ENCODE assay signal across 11 cellular contexts in genomic region chr2:7053650-7054262, GRCh38.
A peak's percentile ranks its signal among the peaks of the same experiment; 100 is the strongest.
DNase-seq lines count a peak whose midpoint lies in the region; ATAC-seq, FAIRE-seq and TF ChIP-seq lines count a peak whose summit lies in the region.
"Had no signal": no experiment of that assay in that cellular context is flagged by ENCODE, and none has a peak within 500 bp of the region (broad histone marks: within the 10 kb centered on the region; RNA-seq: fewer than 3 reads in every experiment).

No MANE protein-coding gene starts in this region.

- FAIRE-seq in HepG2 (lab: Jason Lieb, UNC) = no peak

- intact Hi-C loops in HepG2 (cut with micrococcal nuclease; ENCODE audit: unreplicated experiment) = no loop called here
- intact Hi-C loops in right lobe of liver (cut with DNase I) = no loop called here
- intact Hi-C loops in dorsolateral prefrontal cortex (cut with DNase I) = no loop called here
- intact Hi-C loops in aorta (cut with DNase I) = no loop called here
- intact Hi-C loops in lower lobe of right lung (cut with DNase I) = no loop called here

- DNase-seq in HepG2 (ENCODE audit: low spot score) (no peak), right lobe of liver (no peak), NCI-H345 treated with DMSO at 0.1 percent for 48 hours (lab: John Stamatoyannopoulos, UW; ENCODE audit: unreplicated experiment) (peak; percentile 93), dorsolateral prefrontal cortex (peak in 8 of 10 donors; percentile 40 to 66 (median 62)), aorta (no peak), AG08395 (ENCODE audit: low spot score) (no peak), lower lobe of right lung (no peak)

- no peak overlapping the region for H3K9ac ChIP-seq in HepG2 (ENCODE audit: insufficient read depth, low read depth, low read length)

- TF ChIP-seq RAD21 in HepG2 (CRISPR knock-in tag; IDR thresholded peaks at IDR 0.05) = no peak

- no peaks in the 10 kb centered on the region for H3K27me3 ChIP-seq in HepG2 (ENCODE audit: control insufficient read depth in 1 of 2, insufficient read depth in 2 of 2, low read length in 2 of 2)
- H3K27me3 ChIP-seq in right lobe of liver = no peaks in the 10 kb centered on the region
- no peaks in the 10 kb centered on the region for H3K27me3 ChIP-seq in dorsolateral prefrontal cortex
- H3K27me3 ChIP-seq in aorta (ENCODE audit: control insufficient read depth in 1 of 2, insufficient read depth in 2 of 2, low read length in 1 of 2) = no peaks in the 10 kb centered on the region
- H3K27me3 ChIP-seq in lower lobe of right lung (ENCODE audit: low read depth) = no peaks in the 10 kb centered on the region
- H3K27me3 ChIP-seq: cardiac muscle cell had no signal

- TF ChIP-seq CTCF in HepG2 (CRISPR knock-in tag; IDR thresholded peaks at IDR 0.05) (no peak), right lobe of liver (IDR thresholded peaks at IDR 0.05) (no peak), dorsolateral prefrontal cortex (IDR thresholded peaks at IDR 0.05 in 54 of 56, conservative IDR thresholded peaks at IDR 0.05 in 2 of 56; ENCODE audit: low read depth in 1 of 56, partially characterized antibody in 56 of 56) (no peak), lower lobe of right lung (IDR thresholded peaks at IDR 0.05) (no peak)

- H3K4me3 ChIP-seq in HepG2 (replicated peaks in 1 of 3; ENCODE audit: insufficient read depth in 1 of 3, low read depth in 2 of 3, low read length in 3 of 3) = no peak overlapping the region
- H3K4me3 ChIP-seq in right lobe of liver = no peak overlapping the region
- H3K4me3 ChIP-seq in dorsolateral prefrontal cortex = peak overlapping the region in 13 of 59 donors; percentile 2 to 36 (median 21)
- no peak overlapping the region for H3K4me3 ChIP-seq in aorta (ENCODE audit: low read length in 2 of 2)
- no peak overlapping the region for H3K4me3 ChIP-seq in lower lobe of right lung
- H3K4me3 ChIP-seq: cardiac muscle cell, esophagus muscularis mucosa, skin epidermis had no signal

- H3K9me3 ChIP-seq in HepG2 (ENCODE audit: low read length) (no peaks in the 10 kb centered on the region), right lobe of liver (no peaks in the 10 kb centered on the region), aorta (ENCODE audit: control insufficient read depth, low read length) (no peaks in the 10 kb centered on the region), lower lobe of right lung (no peaks in the 10 kb centered on the region)
- H3K9me3 ChIP-seq: esophagus muscularis mucosa had no signal

- H3K27ac ChIP-seq in HepG2 (ENCODE audit: extremely low read length, insufficient read depth, low read length) (no peak overlapping the region), right lobe of liver (no peak overlapping the region), dorsolateral prefrontal cortex (peak overlapping the region in 7 of 59 donors; percentile 4 to 59 (median 39)), aorta (ENCODE audit: low read depth in 1 of 2, low read length in 2 of 2) (no peak overlapping the region), lower lobe of right lung (no peak overlapping the region)
- H3K27ac ChIP-seq: cardiac muscle cell, esophagus muscularis mucosa, skin epidermis had no signal

- no TSS peak for BruUV-seq in HepG2 (replicated peaks; lab: Mats Ljungman, UMichigan)

- H3K36me3 ChIP-seq in HepG2 (replicated peaks in 1 of 2; ENCODE audit: control insufficient read depth in 1 of 2, insufficient read depth in 2 of 2, low read length in 2 of 2) (no peaks in the 10 kb centered on the region), right lobe of liver (no peaks in the 10 kb centered on the region), aorta (ENCODE audit: control insufficient read depth in 1 of 2, insufficient read depth in 2 of 2, low read length in 1 of 2) (no peaks in the 10 kb centered on the region), lower lobe of right lung (no peaks in the 10 kb centered on the region)
- H3K36me3 ChIP-seq: cardiac muscle cell, esophagus muscularis mucosa had no signal

- H3K4me1 ChIP-seq in HepG2 (ENCODE audit: insufficient read depth, low read length) (no peaks in the 10 kb centered on the region), right lobe of liver (no peaks in the 10 kb centered on the region), aorta (ENCODE audit: control insufficient read depth in 1 of 2, insufficient read depth in 2 of 2, low read length in 2 of 2) (no peaks in the 10 kb centered on the region), lower lobe of right lung (peaks cover 9% of the 10 kb centered on the region)
- H3K4me1 ChIP-seq: esophagus muscularis mucosa had no signal

- no peak overlapping the region for H2AFZ ChIP-seq in HepG2 (ENCODE audit: low read length)

- in situ Hi-C loops in HepG2 (cut with HindIII; ENCODE audit: extremely low pct_ligation_motif_present, low pct_unique_long_range_greater_than_20kb) = no loop called here

- WGBS in HepG2 (ENCODE audit: low lambda C conversion rate) = 95% methylated on average over 6 of the region's 6 CpGs
- WGBS in right lobe of liver (ENCODE audit: insufficient coverage, low coverage, low lambda C conversion rate, missing lambda C conversion rate) = 80% methylated on average over 3 of the region's 6 CpGs
- 65 to 78% methylated on average over 6 of the region's 6 CpGs for WGBS in aorta, 2 donors

- TF ChIP-seq EP300 in HepG2 (IDR thresholded peaks at IDR 0.05; ENCODE audit: low read depth in 2 of 2, low read length in 2 of 2) = no peak
- TF ChIP-seq EP300 in HepG2 (CRISPR knock-in tag; IDR thresholded peaks at IDR 0.05; ENCODE audit: borderline replicate concordance) = no peak

- CTCF ChIA-PET in HepG2 (lab: Yijun Ruan, JAX; ENCODE audit: low intra/inter-chr PET ratio, low total read pairs) = no interaction called here

- POLR2A ChIA-PET in HepG2 (lab: Yijun Ruan, JAX) = no interaction called here

- TF ChIP-seq POLR2A in HepG2 (IDR thresholded peaks at IDR 0.05; ENCODE audit: insufficient read depth in 1 of 2, low read depth in 2 of 2, low read length in 2 of 2) = no peak
- TF ChIP-seq POLR2A in right lobe of liver (IDR thresholded peaks at IDR 0.05) = no peak

- no peak overlapping the region for H3K4me2 ChIP-seq in HepG2 (ENCODE audit: low read depth, low read length)

- no peaks in the 10 kb centered on the region for H3K79me2 ChIP-seq in HepG2 (ENCODE audit: insufficient read depth, low read length)

- ATAC-seq in HepG2 (no peak), right lobe of liver (no peak), aorta (ENCODE audit: low FRiP score) (peak; percentile 19), lower lobe of right lung (no peak), GM19455 (IDR thresholded peaks at IDR 0.05; ENCODE audit: unreplicated experiment) (no peak)

- no peaks in the 10 kb centered on the region for H4K20me1 ChIP-seq in HepG2 (ENCODE audit: insufficient read depth, low read length)

TF ChIP-seq in HepG2, 621 proteins besides CTCF, POLR2A, EP300 and RAD21:
- TF ChIP-seq ZSCAN31 (CRISPR knock-in tag; IDR thresholded peaks at IDR 0.05; ENCODE audit: low read depth) (peak; percentile 53; the same call in 1 of the 2 replicates), CBFB (CRISPR knock-in tag; IDR thresholded peaks at IDR 0.05) (no peak), POGZ (CRISPR knock-in tag; IDR thresholded peaks at IDR 0.05) (no peak), NR2F2 (IDR thresholded peaks at IDR 0.05; ENCODE audit: borderline replicate concordance, low read depth) (no peak), ARNT2 (CRISPR knock-in tag; IDR thresholded peaks at IDR 0.05; ENCODE audit: low read depth) (no peak)

Comparison
In these comparisons a context has a peak if more than half of its experiments do, and no peak if none do; other contexts are left out.
1. DNase-seq: peak in NCI-H345 treated with DMSO at 0.1 percent for 48 hours (single experiment) and dorsolateral prefrontal cortex (8 of 10); none in HepG2 (single experiment), right lobe of liver (0 of 3), aorta (0 of 2), AG08395 (single experiment) and lower lobe of right lung (single experiment).